ENCODE assay signal across 17 cellular contexts in genomic region chr13:34145061-34145460, GRCh38.
"Had no signal": no experiment of that assay in that cellular context is flagged by ENCODE, and none has a peak within 500 bp of the region (broad histone marks: within the 10 kb centered on the region; RNA-seq: fewer than 3 reads in every experiment).

No MANE protein-coding gene starts in this region.

- DNase-seq: esophagus squamous epithelium; foreskin fibroblast; immature natural killer cell; kidney; left cardiac atrium; left ventricle myocardium superior; mesenchymal stem cell; naive thymus-derived CD4-positive, alpha-beta T cell; nephron progenitor cell; posterior cingulate gyrus; right cardiac atrium; stimulated activated CD4-positive, alpha-beta T cell treated with anti-CD3 and anti-CD28 coated beads, Interleukin-2, amount 100 ng/mL, for 48 hours; stimulated activated naive CD4-positive, alpha-beta T cell treated with Interleukin-2 at 50 U/mL for 16 hours; trophoblast cell had no signal

- H3K27ac ChIP-seq: esophagus squamous epithelium, neutrophil had no signal

- H3K36me3 ChIP-seq: esophagus squamous epithelium, neutrophil had no signal

- H3K4me3 ChIP-seq: esophagus squamous epithelium, lung, smooth muscle cell had no signal

- H3K4me2 ChIP-seq: smooth muscle cell had no signal

- H3K4me1 ChIP-seq: esophagus squamous epithelium had no signal

- H3K27me3 ChIP-seq: neutrophil had no signal
